8 cellular contexts compared by ENCODE assay signal in the genomic region with DNA sequence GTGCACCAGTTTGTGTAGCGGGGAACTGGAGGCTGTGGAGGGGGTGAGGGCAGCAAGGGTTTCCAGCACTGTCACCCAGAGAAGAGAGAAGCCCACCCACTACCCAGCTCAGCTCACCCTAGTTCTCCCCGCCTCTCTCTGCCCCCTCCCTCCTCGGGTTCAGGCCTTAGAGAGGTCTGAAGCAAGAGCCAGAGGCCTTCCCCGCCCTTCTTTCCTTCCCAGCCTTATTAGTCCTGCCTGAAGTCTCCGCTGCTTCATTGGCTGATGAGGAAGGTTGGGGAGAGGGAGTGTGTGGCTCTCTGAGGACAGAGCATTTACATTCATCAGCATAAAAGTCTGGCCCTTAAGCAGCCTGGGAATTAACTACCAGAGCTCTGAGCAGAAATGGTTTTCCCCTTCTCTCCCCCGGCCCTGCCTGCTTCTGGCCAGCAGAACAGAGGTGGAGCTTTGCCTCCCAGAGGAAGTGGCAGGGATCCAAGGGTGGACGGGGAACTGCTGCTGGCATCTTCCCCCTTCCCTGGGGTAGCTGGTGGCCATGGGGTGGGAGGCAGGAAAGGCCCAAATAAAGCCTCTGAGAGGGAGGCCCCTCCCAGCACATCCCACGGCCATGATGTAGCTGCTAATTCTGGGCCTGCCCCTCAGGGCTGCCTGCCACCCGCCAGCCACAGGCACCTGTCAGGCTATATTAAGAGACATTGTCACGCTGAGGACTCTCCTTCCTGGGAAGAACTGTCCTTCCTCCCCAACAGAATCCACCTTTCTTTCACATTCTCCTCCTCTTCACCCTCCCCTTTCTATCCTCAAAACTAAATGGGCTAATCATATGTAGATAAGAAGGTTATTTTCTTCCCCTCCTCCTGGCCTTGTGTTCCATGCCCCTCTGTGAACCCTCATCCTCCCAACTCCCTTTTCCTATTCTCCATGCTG. TPM values are rescaled to one million over a fixed set of nuclear protein-coding genes. Genes with fewer than 3 reads are reported as not detected.
DNase-seq lines count a peak whose midpoint lies in the region; ATAC-seq and TF ChIP-seq lines count a peak whose summit lies in the region.

No MANE protein-coding gene starts in this region.

- CTCF ChIA-PET in CD8-positive, alpha-beta T cell (lab: Charles Lee): interaction anchor here (1.5 to 2.9 kb wide), 3 partner anchors 9 to 94 kb away, joined by 3 to 13 read pairs (median 5); no protein-coding TSS in a partner anchor

- no peak for ATAC-seq in HG03095 (IDR thresholded peaks at IDR 0.05; ENCODE audit: unreplicated experiment)
- ATAC-seq in GM18870 (IDR thresholded peaks at IDR 0.05; ENCODE audit: unreplicated experiment): no peak
- ATAC-seq in CD8-positive, alpha-beta T cell: no peak

- H3K4me3 Mint-ChIP-seq in endothelial cell (ENCODE audit: unreplicated experiment): peak overlapping the region; percentile 64
- no peak overlapping the region for H3K4me3 Mint-ChIP-seq in CD8-positive, alpha-beta T cell

- H3K27ac ChIP-seq in muscle layer of colon (ENCODE audit: low read depth, low read length): peak overlapping the region; percentile 88
- no peak overlapping the region for H3K27ac ChIP-seq in CD8-positive, alpha-beta T cell (ENCODE audit: low read depth, low read length)

- H3K36me3 Mint-ChIP-seq in endothelial cell (ENCODE audit: low read depth, unreplicated experiment): peaks cover 24% of the 10 kb centered on the region
- peaks cover 10% of the 10 kb centered on the region for H3K36me3 Mint-ChIP-seq in CD8-positive, alpha-beta T cell

- H3K27ac Mint-ChIP-seq in endothelial cell (ENCODE audit: unreplicated experiment): peak overlapping the region; percentile 78
- H3K27ac Mint-ChIP-seq in CD8-positive, alpha-beta T cell: no peak overlapping the region

- peak; percentile 81 for DNase-seq in DMS 273 (lab: John Stamatoyannopoulos, UW; ENCODE audit: unreplicated experiment)
- peak; percentile 30 for DNase-seq in NCI-H2227 (lab: John Stamatoyannopoulos, UW; ENCODE audit: unreplicated experiment)
- no peak for DNase-seq in endothelial cell (ENCODE audit: low spot score)
- no peak for DNase-seq in CD8-positive, alpha-beta T cell
- no peak for DNase-seq in H4 (ENCODE audit: low spot score)

- peaks cover 30% of the 10 kb centered on the region for H3K36me3 ChIP-seq in muscle layer of colon (ENCODE audit: insufficient read depth, low read length)
- no peaks in the 10 kb centered on the region for H3K36me3 ChIP-seq in CD8-positive, alpha-beta T cell (ENCODE audit: insufficient read depth, low read length)

- POLR2A ChIA-PET in CD8-positive, alpha-beta T cell (lab: Charles Lee): interaction anchor here (1.3 kb wide), 1 partner anchor 57 kb away, joined by 3 read pairs; no protein-coding TSS in a partner anchor

- H3K27me3 Mint-ChIP-seq in endothelial cell (ENCODE audit: unreplicated experiment): peaks cover 28% of the 10 kb centered on the region
- no peaks in the 10 kb centered on the region for H3K27me3 Mint-ChIP-seq in CD8-positive, alpha-beta T cell (ENCODE audit: low read depth)

- peaks cover 66% of the 10 kb centered on the region for H3K4me1 Mint-ChIP-seq in endothelial cell (ENCODE audit: unreplicated experiment)
- H3K4me1 Mint-ChIP-seq in CD8-positive, alpha-beta T cell (ENCODE audit: low read depth): peaks cover 10% of the 10 kb centered on the region

- H3K9me3 ChIP-seq in muscle layer of colon (ENCODE audit: low read length): no peaks in the 10 kb centered on the region
- H3K9me3 ChIP-seq in CD8-positive, alpha-beta T cell (ENCODE audit: low read length): no peaks in the 10 kb centered on the region

- no peaks in the 10 kb centered on the region for H3K27me3 ChIP-seq in muscle layer of colon (ENCODE audit: control insufficient read depth in 1 of 2, insufficient read depth in 2 of 2, low read length in 2 of 2)
- H3K27me3 ChIP-seq in CD8-positive, alpha-beta T cell (ENCODE audit: insufficient read depth, low read length): no peaks in the 10 kb centered on the region

- H3K4me1 ChIP-seq in muscle layer of colon (ENCODE audit: insufficient read depth, low read length): peaks cover 60% of the 10 kb centered on the region
- H3K4me1 ChIP-seq in CD8-positive, alpha-beta T cell (ENCODE audit: insufficient read depth, low read length): peaks cover 6% of the 10 kb centered on the region

- intact Hi-C loops in CD8-positive, alpha-beta T cell (cut with DNase I, micrococcal nuclease): loop anchor here in 1 of 2 experiments (5.0 kb wide), 1 partner anchor 326 kb away; a partner anchor contains a TSS

- H3K4me3 ChIP-seq in muscle layer of colon (ENCODE audit: low read depth in 1 of 2, low read length in 2 of 2): peak overlapping the region; percentile 2 to 34
- no peak overlapping the region for H3K4me3 ChIP-seq in CD8-positive, alpha-beta T cell (ENCODE audit: low read depth, low read length)

- H3K9me3 Mint-ChIP-seq in endothelial cell (ENCODE audit: unreplicated experiment): peaks cover under 1% of the 10 kb centered on the region
- no peaks in the 10 kb centered on the region for H3K9me3 Mint-ChIP-seq in CD8-positive, alpha-beta T cell

- H3K9ac ChIP-seq in muscle layer of colon (ENCODE audit: low read length): peak overlapping the region; percentile 67

- no peak for TF ChIP-seq CTCF in endothelial cell (IDR thresholded peaks at IDR 0.05; ENCODE audit: unreplicated experiment)
- TF ChIP-seq CTCF in CD8-positive, alpha-beta T cell (IDR thresholded peaks at IDR 0.05): no peak

RNA-seq across cellular contexts. Expression of a gene that starts 4.2 kb away (rescaled TPM):
- total RNA-seq in endothelial cell (ENCODE audit: unreplicated experiment): 20.4 TPM
- 1 to 10 TPM; 2.1 to 2.2 TPM for total RNA-seq in CD8-positive, alpha-beta T cell
- total RNA-seq in H4 (2014; rRNA removed; shearing (Covaris generic)): 7.2 and 9.2 TPM in 2 replicates

RNA-seq across cellular contexts. Expression of a gene that starts 35.7 kb away (rescaled TPM):
- 0.13 TPM for total RNA-seq in endothelial cell (ENCODE audit: unreplicated experiment)
- not detected for total RNA-seq in CD8-positive, alpha-beta T cell
- total RNA-seq in H4 (2014; rRNA removed; shearing (Covaris generic)): not detected in 2 replicates

Comparison
In these comparisons a context has a peak if more than half of its experiments do, and no peak if none do; other contexts are left out.
1. DNase-seq: peak in DMS 273 (single experiment) and NCI-H2227 (single experiment); none in endothelial cell (single experiment), CD8-positive, alpha-beta T cell (0 of 7) and H4 (single experiment).